Comparison of ENCODE assay signal across 18 cellular contexts in the genomic region with DNA sequence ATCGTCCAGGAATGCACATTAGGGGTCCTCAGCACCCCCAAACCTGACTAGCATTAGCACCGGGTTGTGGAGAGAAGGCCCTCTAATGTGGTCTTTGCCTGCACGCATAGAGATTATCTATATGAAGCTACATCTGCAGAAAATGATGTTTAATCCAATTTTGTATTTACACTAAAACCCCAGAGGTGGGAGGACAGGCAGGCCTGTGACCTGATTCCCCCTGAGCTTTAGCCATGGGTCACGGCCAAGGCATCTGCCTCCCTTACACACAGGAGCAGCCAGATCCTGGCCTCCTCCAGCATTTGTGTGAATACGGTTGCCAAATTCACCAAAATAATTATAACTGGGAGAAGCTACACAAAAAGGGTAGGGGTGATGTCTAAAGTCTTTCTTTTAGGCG. TPM values are rescaled to one million over a fixed set of nuclear protein-coding genes. Genes with fewer than 3 reads are reported as not detected.
DNase-seq lines count a peak whose midpoint lies in the region; ATAC-seq and TF ChIP-seq lines count a peak whose summit lies in the region.
"Had no signal": no experiment of that assay in that cellular context is flagged by ENCODE, and none has a peak within 500 bp of the region (broad histone marks: within the 10 kb centered on the region; RNA-seq: fewer than 3 reads in every experiment).

No MANE protein-coding gene starts in this region.

- H3K4ac ChIP-seq in neuronal stem cell (ENCODE audit: low read length), result no peak overlapping the region

- H3K14ac ChIP-seq in neuronal stem cell (ENCODE audit: low read length), result no peak overlapping the region

- H3K4me3 ChIP-seq in right atrium auricular region, result peak overlapping the region in 1 of 2 donors; percentile 25
- H3K4me3 ChIP-seq in neuronal stem cell (ENCODE audit: low read length in 2 of 2), result no peak overlapping the region
- no peak overlapping the region for H3K4me3 ChIP-seq in vagina
- H3K4me3 ChIP-seq: left lung had no signal

- no peak for TF ChIP-seq POLR2A in vagina (IDR thresholded peaks at IDR 0.05)

- no peak overlapping the region for H2BK15ac ChIP-seq in neuronal stem cell (ENCODE audit: low read length)

- no peak overlapping the region for H3K9ac ChIP-seq in neuronal stem cell (ENCODE audit: low read depth, low read length, poor library complexity)

- H3K27me3 ChIP-seq in right atrium auricular region, result no peaks in the 10 kb centered on the region
- H3K27me3 ChIP-seq in neuronal stem cell (ENCODE audit: control insufficient read depth in 3 of 3, insufficient read depth in 3 of 3, low read depth in 1 of 3, low read length in 3 of 3), result peaks cover 0 to under 1% (median 0%) of the 10 kb centered on the region in 3 experiments
- H3K27me3 ChIP-seq in vagina, result no peaks in the 10 kb centered on the region
- H3K27me3 ChIP-seq: left lung, suprapubic skin had no signal

- peaks cover 0 to 35% of the 10 kb centered on the region in 2 donors for H3K4me1 ChIP-seq in right atrium auricular region
- peaks cover 0 to 17% of the 10 kb centered on the region in 2 donors for H3K4me1 ChIP-seq in neuronal stem cell (ENCODE audit: control insufficient read depth in 2 of 2, insufficient read depth in 1 of 2, low read depth in 1 of 2, low read length in 2 of 2)
- H3K4me1 ChIP-seq in vagina, result peaks cover 30% of the 10 kb centered on the region

- no peak overlapping the region for H2BK120ac ChIP-seq in neuronal stem cell (ENCODE audit: low read depth, low read length)

- ATAC-seq in left ventricle myocardium superior (peak; percentile 17), HG03039 (IDR thresholded peaks at IDR 0.05; ENCODE audit: unreplicated experiment) (no peak)
- ATAC-seq: sciatic nerve, T-cell had no signal

- H3K27ac ChIP-seq in right atrium auricular region, result peak overlapping the region in 1 of 2 donors; percentile 20
- H3K27ac ChIP-seq in neuronal stem cell (replicated peaks; ENCODE audit: low read length), result no peak overlapping the region
- peak overlapping the region; percentile 1 for H3K27ac ChIP-seq in vagina
- H3K27ac ChIP-seq: left lung, suprapubic skin had no signal

- no peak overlapping the region for H2BK12ac ChIP-seq in neuronal stem cell (ENCODE audit: low read length)

- H3K18ac ChIP-seq in neuronal stem cell (ENCODE audit: low read length), result no peak overlapping the region

- DNase-seq in left ventricle myocardium superior (peak; percentile 46), right atrium auricular region (ENCODE audit: low spot score) (no peak), cerebellar cortex (ENCODE audit: low spot score) (peak; percentile 55), neuronal stem cell (ENCODE audit: low spot score) (no peak), vagina (ENCODE audit: extremely low spot score in 2 of 2) (peak in 1 of 2 donors; percentile 65), OCI-M1 (lab: John Stamatoyannopoulos, UW) (no peak), NCI-H510A (lab: John Stamatoyannopoulos, UW) (no peak)
- DNase-seq: activated CD4-positive, alpha-beta T cell treated with anti-CD3 and anti-CD28 coated beads for 4 hours; CD4-positive, alpha-beta memory T cell; glutamatergic neuron; KG1; left lung; NCI-H1930; occipital lobe; T-cell had no signal

- H3K36me3 ChIP-seq in right atrium auricular region (no peaks in the 10 kb centered on the region), neuronal stem cell (replicated peaks in 1 of 2; ENCODE audit: control insufficient read depth in 2 of 2, insufficient read depth in 2 of 2, low read length in 2 of 2) (peaks cover 0 to 12% of the 10 kb centered on the region in 2 donors), vagina (no peaks in the 10 kb centered on the region)
- H3K36me3 ChIP-seq: left lung, suprapubic skin had no signal

- no peak overlapping the region for H4K8ac ChIP-seq in neuronal stem cell (ENCODE audit: low read depth, low read length)

- H3K23ac ChIP-seq in neuronal stem cell (ENCODE audit: low read depth, low read length, poor library complexity), result no peak overlapping the region

- H2AK5ac ChIP-seq in neuronal stem cell (ENCODE audit: low read depth, low read length), result no peak overlapping the region

- no CpG with 5 or more reads among the region's 6 CpGs for WGBS in neuronal stem cell (ENCODE audit: extremely low coverage in 2 of 2, insufficient read length in 2 of 2, insufficient replicate concordance in 1 of 2), 2 donors

- TF ChIP-seq CTCF in right atrium auricular region (IDR thresholded peaks at IDR 0.05) (no peak), vagina (IDR thresholded peaks at IDR 0.05) (no peak)

- H3K9me3 ChIP-seq in right atrium auricular region, result no peaks in the 10 kb centered on the region
- peaks cover 2 to 12% of the 10 kb centered on the region in 2 donors for H3K9me3 ChIP-seq in neuronal stem cell (replicated peaks in 1 of 2; ENCODE audit: control insufficient read depth in 2 of 2, insufficient read depth in 1 of 2, low read depth in 1 of 2, low read length in 2 of 2)
- H3K9me3 ChIP-seq in vagina, result no peaks in the 10 kb centered on the region
- H3K9me3 ChIP-seq: left lung, suprapubic skin had no signal

- intact Hi-C loops in left ventricle myocardium superior (cut with micrococcal nuclease), result no loop called here
- intact Hi-C loops in vagina (cut with DNase I), result no loop called here

- H2AFZ ChIP-seq in neuronal stem cell (ENCODE audit: low read length), result peak overlapping the region; percentile 66

- H2BK5ac ChIP-seq in neuronal stem cell (ENCODE audit: low read length), result no peak overlapping the region

- H3K4me2 ChIP-seq in neuronal stem cell (ENCODE audit: insufficient read depth, low read length, poor library complexity, severe bottlenecking), result no peak overlapping the region

- no peaks in the 10 kb centered on the region for H3K79me1 ChIP-seq in neuronal stem cell (ENCODE audit: low read depth, low read length)

- H4K91ac ChIP-seq in neuronal stem cell (ENCODE audit: low read depth, low read length, poor library complexity), result no peak overlapping the region

RNA-seq across cellular contexts. Expression of a gene that starts 7.0 kb away (rescaled TPM):
- total RNA-seq in left ventricle myocardium superior (21.3 TPM), right atrium auricular region (10 to 100 TPM; 49.9 to 70.2 TPM), vagina (127 TPM)
- 4.6 TPM for polyA plus RNA-seq in neuronal stem cell (2013, experiment 1 of 2)
- 4.2 TPM for polyA plus RNA-seq in neuronal stem cell (2013, experiment 2 of 2)

RNA-seq across cellular contexts. Expression of a gene that starts 20.7 kb away (rescaled TPM):
- 29.9 TPM for total RNA-seq in left ventricle myocardium superior
- 10 to 100 TPM; 24.1 to 35.6 TPM for total RNA-seq in right atrium auricular region
- 48.2 TPM for polyA plus RNA-seq in neuronal stem cell (2013, experiment 1 of 2)
- polyA plus RNA-seq in neuronal stem cell (2013, experiment 2 of 2), result 46.3 TPM
- total RNA-seq in vagina, result 42.0 TPM

Comparison
In these comparisons a context has a peak if more than half of its experiments do, and no peak if none do; other contexts are left out.
1. DNase-seq: peak in left ventricle myocardium superior (single experiment) and cerebellar cortex (single experiment); none in right atrium auricular region (single experiment), neuronal stem cell (single experiment), OCI-M1 (single experiment) and NCI-H510A (single experiment).